ENCODE assay signal across 8 cellular contexts in the genomic region with DNA sequence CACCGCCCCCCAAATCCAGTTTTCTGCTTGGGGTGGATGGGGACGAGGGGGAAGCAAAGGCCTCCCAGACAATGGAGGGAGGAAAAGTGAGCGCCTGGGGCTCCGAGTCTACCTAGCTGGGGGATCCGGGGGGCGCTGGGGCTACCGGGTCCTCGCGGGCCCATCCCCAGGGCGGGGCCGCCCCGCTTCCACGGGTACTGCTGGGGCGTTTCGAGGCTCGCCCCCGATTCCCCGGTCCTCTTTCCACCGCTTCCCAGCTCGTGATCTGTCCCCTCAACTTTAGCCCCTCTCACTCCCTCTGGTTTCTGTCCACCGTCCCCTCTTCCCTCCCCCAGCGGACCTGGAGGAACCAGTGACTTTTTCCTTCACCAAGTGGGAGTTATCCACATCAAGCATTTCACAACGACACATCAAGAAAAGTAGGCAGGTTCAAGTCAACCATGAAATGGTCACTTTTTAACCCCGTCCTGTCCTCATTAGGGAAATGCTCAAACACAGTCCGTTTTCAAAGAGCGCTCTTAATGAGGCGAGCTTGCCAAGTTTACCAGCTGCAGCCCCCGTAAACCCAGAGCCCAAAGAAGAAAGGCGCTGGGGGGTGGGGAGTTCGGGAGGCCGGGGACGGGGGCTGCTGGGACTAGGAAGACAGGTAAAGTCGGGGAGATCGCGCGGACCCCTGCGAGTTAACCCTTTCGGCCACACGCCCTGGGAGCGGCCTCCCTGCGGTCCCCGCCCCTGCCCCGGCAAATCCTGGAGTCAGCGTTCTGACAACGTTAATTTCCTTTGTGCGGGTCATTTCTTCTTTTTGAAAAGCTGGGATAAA. TPM values are rescaled to one million over a fixed set of nuclear protein-coding genes. Genes with fewer than 3 reads are reported as not detected.
DNase-seq lines count a peak whose midpoint lies in the region; ATAC-seq and TF ChIP-seq lines count a peak whose summit lies in the region.

No MANE protein-coding gene starts in this region.

- H3K36me3 Mint-ChIP-seq in activated naive CD4-positive, alpha-beta T cell treated with anti-CD3 and anti-CD28 coated beads for 36 hours (ENCODE audit: low read depth), result peaks cover 1% of the 10 kb centered on the region
- H3K36me3 Mint-ChIP-seq in naive thymus-derived CD8-positive, alpha-beta T cell, result peaks cover 0 to 13% (median 2%) of the 10 kb centered on the region in 3 donors

- DNase-seq in activated naive CD4-positive, alpha-beta T cell treated with anti-CD3 and anti-CD28 coated beads for 36 hours, result no peak
- no peak for DNase-seq in activated naive CD4-positive, alpha-beta T cell (lab: John Stamatoyannopoulos, UW)
- DNase-seq in fibroblast of gingiva (ENCODE audit: low read depth), result peak; percentile 40
- no peak for DNase-seq in naive thymus-derived CD8-positive, alpha-beta T cell
- DNase-seq in AG08395 (ENCODE audit: low spot score), result no peak

- POLR2A ChIA-PET in naive thymus-derived CD8-positive, alpha-beta T cell (lab: Charles Lee), result no interaction called here

- H3K27ac Mint-ChIP-seq in activated naive CD4-positive, alpha-beta T cell treated with anti-CD3 and anti-CD28 coated beads for 36 hours, result no peak overlapping the region
- H3K27ac Mint-ChIP-seq in naive thymus-derived CD8-positive, alpha-beta T cell, result no peak overlapping the region

- ATAC-seq in SK-N-SH treated with all-trans-retinoic acid at 6 μM for 48 hours (peak; percentile 4), HG02981 (IDR thresholded peaks at IDR 0.05; ENCODE audit: unreplicated experiment) (no peak), GM18870 (IDR thresholded peaks at IDR 0.05; ENCODE audit: unreplicated experiment) (no peak)
- peak in 1 of 2 donors; percentile 23 for ATAC-seq in naive thymus-derived CD8-positive, alpha-beta T cell

- intact Hi-C loops in activated naive CD4-positive, alpha-beta T cell treated with anti-CD3 and anti-CD28 coated beads for 36 hours (cut with micrococcal nuclease), result no loop called here

- H3K4me3 Mint-ChIP-seq in activated naive CD4-positive, alpha-beta T cell treated with anti-CD3 and anti-CD28 coated beads for 36 hours, result peak overlapping the region; percentile 66
- H3K4me3 Mint-ChIP-seq in naive thymus-derived CD8-positive, alpha-beta T cell, result peak overlapping the region; percentile 68 to 88 (median 82)

- peaks cover 18% of the 10 kb centered on the region for H3K4me1 Mint-ChIP-seq in activated naive CD4-positive, alpha-beta T cell treated with anti-CD3 and anti-CD28 coated beads for 36 hours (ENCODE audit: low read depth)
- H3K4me1 Mint-ChIP-seq in naive thymus-derived CD8-positive, alpha-beta T cell, result peaks cover 8 to 25% (median 21%) of the 10 kb centered on the region in 4 donors

- peaks cover 58% of the 10 kb centered on the region for H3K27me3 Mint-ChIP-seq in activated naive CD4-positive, alpha-beta T cell treated with anti-CD3 and anti-CD28 coated beads for 36 hours (ENCODE audit: low read depth)
- H3K27me3 Mint-ChIP-seq in naive thymus-derived CD8-positive, alpha-beta T cell, result peaks cover 40 to 65% (median 53%) of the 10 kb centered on the region in 5 donors

- no peaks in the 10 kb centered on the region for H3K9me3 Mint-ChIP-seq in activated naive CD4-positive, alpha-beta T cell treated with anti-CD3 and anti-CD28 coated beads for 36 hours
- H3K9me3 Mint-ChIP-seq in naive thymus-derived CD8-positive, alpha-beta T cell, result peaks cover 0 to 17% (median 0%) of the 10 kb centered on the region in 9 donors

- CTCF ChIA-PET in activated naive CD4-positive, alpha-beta T cell treated with anti-CD3 and anti-CD28 coated beads for 36 hours (lab: Charles Lee), result no interaction called here

TF ChIP-seq in SK-N-SH treated with all-trans-retinoic acid at 6 μM for 48 hours, 23 proteins besides CTCF, POLR2A, EP300 and RAD21:
- TF ChIP-seq ESRRG (CRISPR knock-in tag; IDR thresholded peaks at IDR 0.05) (no peak), GLIS3 (CRISPR knock-in tag; IDR thresholded peaks at IDR 0.05) (peak; percentile 33; the same call in 1 of the 2 replicates)

RNA-seq across cellular contexts. Expression of gene NFIB, which starts 2.0 kb away (rescaled TPM):
- total RNA-seq in activated naive CD4-positive, alpha-beta T cell treated with anti-CD3 and anti-CD28 coated beads for 36 hours, result not detected
- not detected for total RNA-seq in naive thymus-derived CD8-positive, alpha-beta T cell
- under 1 TPM in 1 of 3 donors, not detected in 2; 0.22 TPM for polyA plus RNA-seq in naive thymus-derived CD8-positive, alpha-beta T cell
